In genomic region chr5:132433141-132433540, GRCh38 we compare ENCODE assay signal across 21 cellular contexts. TPM values are rescaled to one million over a fixed set of nuclear protein-coding genes. Genes with fewer than 3 reads are reported as not detected.
DNase-seq lines count a peak whose midpoint lies in the region; ATAC-seq, FAIRE-seq and TF ChIP-seq lines count a peak whose summit lies in the region.
"Had no signal": no experiment of that assay in that cellular context is flagged by ENCODE, and none has a peak within 500 bp of the region (broad histone marks: within the 10 kb centered on the region; RNA-seq: fewer than 3 reads in every experiment).

No MANE protein-coding gene starts in this region.

- peak; percentile 30 for DNase-seq in activated CD8-positive, alpha-beta memory T cell treated with anti-CD3 and anti-CD28 coated beads for 24 hours
- DNase-seq in activated CD8-positive, alpha-beta memory T cell treated with anti-CD3 and anti-CD28 coated beads, Interleukin-2, amount 50 U/mL, for 4 hours, result no peak
- DNase-seq in central memory CD8-positive, alpha-beta T cell (ENCODE audit: low spot score in 2 of 2), result no peak
- DNase-seq in small intestine (no peak), GM12892 (ENCODE audit: insufficient read length) (no peak), MV-4-11 (lab: John Stamatoyannopoulos, UW) (no peak), NCI-H446 treated with DMSO at 0.1 percent for 48 hours (lab: John Stamatoyannopoulos, UW) (no peak)
- DNase-seq: 8988T; amniotic stem cell; BE2C; caudate nucleus; DMS53; hippocampal formation; kidney glomerular epithelial cell; NCI-H1930; occipital lobe; stimulated activated CD4-positive, alpha-beta T cell treated with anti-CD3 and anti-CD28 coated beads, Interleukin-4, amount 100 ng/mL, for 24 hours; T-helper 2 cell had no signal

- H3K27me3 Mint-ChIP-seq in IgD-negative memory B cell, result no peaks in the 10 kb centered on the region
- H3K27me3 Mint-ChIP-seq in central memory CD8-positive, alpha-beta T cell, result no peaks in the 10 kb centered on the region

- no peak for TF ChIP-seq POLR2A in GM12892 (IDR thresholded peaks at IDR 0.05; ENCODE audit: low read depth, low read length)

- WGBS in small intestine, 3 donors, result 90 to 98% (median 95%) methylated on average over 6 of the region's 6 CpGs

- peak overlapping the region in 1 of 4 donors; percentile 16 for H3K4me3 Mint-ChIP-seq in IgD-negative memory B cell
- H3K4me3 Mint-ChIP-seq in central memory CD8-positive, alpha-beta T cell, result peak overlapping the region; percentile 60

- H3K36me3 Mint-ChIP-seq in IgD-negative memory B cell, result peaks cover 3% of the 10 kb centered on the region
- peaks cover 45% of the 10 kb centered on the region for H3K36me3 Mint-ChIP-seq in central memory CD8-positive, alpha-beta T cell (ENCODE audit: insufficient read depth)

- no peak for ATAC-seq in central memory CD8-positive, alpha-beta T cell (replicated peaks; ENCODE audit: extremely low read depth, poor library complexity, severe bottlenecking)
- ATAC-seq: right lobe of liver had no signal

- H3K9me3 Mint-ChIP-seq in IgD-negative memory B cell, result no peaks in the 10 kb centered on the region
- H3K9me3 Mint-ChIP-seq in central memory CD8-positive, alpha-beta T cell, result no peaks in the 10 kb centered on the region

- peak overlapping the region; percentile 16 to 50 for H3K27ac ChIP-seq in small intestine (ENCODE audit: low read depth in 1 of 2, low read length in 1 of 2)
- H3K27ac ChIP-seq: right lobe of liver, thoracic aorta had no signal

- no peaks in the 10 kb centered on the region for H3K9me3 ChIP-seq in small intestine (ENCODE audit: control insufficient read depth, low read depth)
- H3K9me3 ChIP-seq: BE2C, right lobe of liver, thoracic aorta had no signal

- H3K4me3 ChIP-seq in small intestine (ENCODE audit: low read depth in 1 of 2, low read length in 2 of 2), result no peak overlapping the region
- H3K4me3 ChIP-seq: right lobe of liver, thoracic aorta had no signal

- H3K4me1 Mint-ChIP-seq in IgD-negative memory B cell, result peaks cover 66 to 84% (median 71%) of the 10 kb centered on the region in 3 donors
- H3K4me1 Mint-ChIP-seq in central memory CD8-positive, alpha-beta T cell, result peaks cover 96% of the 10 kb centered on the region

- H3K27me3 ChIP-seq in small intestine (ENCODE audit: control insufficient read depth in 2 of 2, insufficient read depth in 2 of 2, low read length in 2 of 2), result no peaks in the 10 kb centered on the region
- H3K27me3 ChIP-seq: BE2C, right lobe of liver had no signal

- peak overlapping the region in 2 of 3 donors; percentile 59 to 83 for H3K27ac Mint-ChIP-seq in IgD-negative memory B cell
- H3K27ac Mint-ChIP-seq in central memory CD8-positive, alpha-beta T cell (ENCODE audit: low read depth), result peak overlapping the region; percentile 89

- peaks cover 41 to 70% of the 10 kb centered on the region in 2 donors for H3K4me1 ChIP-seq in small intestine (ENCODE audit: control insufficient read depth in 2 of 2, insufficient read depth in 1 of 2, low read depth in 1 of 2, low read length in 1 of 2)

- FAIRE-seq in small intestine (lab: Jason Lieb, UNC) (no peak), GM12892 (lab: Jason Lieb, UNC) (no peak)

- H3K36me3 ChIP-seq in small intestine (ENCODE audit: control insufficient read depth in 2 of 2, insufficient read depth in 2 of 2, low read length in 2 of 2), result peaks cover 0 to 4% of the 10 kb centered on the region in 2 donors
- H3K36me3 ChIP-seq: BE2C, right lobe of liver, thoracic aorta had no signal

RNA-seq across cellular contexts. Expression of gene IRF1, which starts 57.4 kb away (rescaled TPM):
- polyA plus RNA-seq in IgD-negative memory B cell (207 TPM), small intestine (10 to 100 TPM; 51.7 to 64.1 (median 54.0) TPM)
- polyA plus RNA-seq in GM12892 (2012; ENCODE audit: missing spikeins), result 29.9 TPM
